ENCODE assay signal across 10 cellular contexts in genomic region chr10:65891073-65891981, GRCh38.
DNase-seq lines count a peak whose midpoint lies in the region; ATAC-seq lines count a peak whose summit lies in the region.
"Had no signal": no experiment of that assay in that cellular context is flagged by ENCODE, and none has a peak within 500 bp of the region (broad histone marks: within the 10 kb centered on the region; RNA-seq: fewer than 3 reads in every experiment).

No MANE protein-coding gene starts in this region.

- H3K4me1 Mint-ChIP-seq in immature natural killer cell, result no peaks in the 10 kb centered on the region

- peak; percentile 67 for ATAC-seq in GM19043 (IDR thresholded peaks at IDR 0.05; ENCODE audit: low read depth, unreplicated experiment)
- ATAC-seq in HG02981 (IDR thresholded peaks at IDR 0.05; ENCODE audit: unreplicated experiment), result peak; percentile 80

- DNase-seq in COR-L47 (lab: John Stamatoyannopoulos, UW) (peak; percentile 1), NOMO-1 treated with DMSO at 0.1 percent for 48 hours (lab: John Stamatoyannopoulos, UW; ENCODE audit: unreplicated experiment) (peak; percentile 81), immature natural killer cell (no peak), GM19238 (ENCODE audit: insufficient read length, low spot score) (no peak), 8988T (no peak)
- no peak for DNase-seq in activated T-cell treated with anti-CD3 and anti-CD28 coated beads, Interleukin-2, amount 50 U/mL, for 1 hour
- DNase-seq: activated CD8-positive, alpha-beta memory T cell treated with anti-CD3 and anti-CD28 coated beads, Interleukin-2, amount 50 U/mL, for 4 hours; lower lobe of right lung had no signal

- no peak overlapping the region for H3K4me3 Mint-ChIP-seq in immature natural killer cell

- no peaks in the 10 kb centered on the region for H3K36me3 Mint-ChIP-seq in immature natural killer cell

- H3K27me3 Mint-ChIP-seq in immature natural killer cell (ENCODE audit: low read depth in 3 of 3), result no peaks in the 10 kb centered on the region

- no peak overlapping the region for H3K27ac Mint-ChIP-seq in immature natural killer cell

- H3K9me3 Mint-ChIP-seq in immature natural killer cell, result peaks cover 5 to 34% (median 14%) of the 10 kb centered on the region in 6 donors

Comparison
In these comparisons a context has a peak if more than half of its experiments do, and no peak if none do; other contexts are left out.
1. DNase-seq: peak in COR-L47 (single experiment) and NOMO-1 treated with DMSO at 0.1 percent for 48 hours (single experiment); none in immature natural killer cell (0 of 3), GM19238 (single experiment), activated T-cell treated with anti-CD3 and anti-CD28 coated beads, Interleukin-2, amount 50 U/mL, for 1 hour (single experiment) and 8988T (single experiment).